7 cellular contexts compared by ENCODE assay signal in genomic region chr1:169892176-169892818, GRCh38. TPM values are rescaled to one million over a fixed set of nuclear protein-coding genes. Genes with fewer than 3 reads are reported as not detected.
A peak's percentile ranks its signal among the peaks of the same experiment; 100 is the strongest.
DNase-seq lines count a peak whose midpoint lies in the region; ATAC-seq and TF ChIP-seq lines count a peak whose summit lies in the region.

No MANE protein-coding gene starts in this region.

- DNase-seq in HFFc6: no peak
- DNase-seq in activated CD8-positive, alpha-beta T cell treated with anti-CD3 and anti-CD28 coated beads for 36 hours: no peak
- no peak for DNase-seq in stimulated activated naive CD8-positive, alpha-beta T cell treated with anti-CD3 and anti-CD28 coated beads, Interleukin-15, amount 100 ng/mL, for 72 hours
- DNase-seq in foreskin melanocyte: no peak

- no peak for ATAC-seq in activated CD8-positive, alpha-beta T cell treated with anti-CD3 and anti-CD28 coated beads for 36 hours
- no peak for ATAC-seq in stimulated activated naive CD8-positive, alpha-beta T cell treated with anti-CD3 and anti-CD28 coated beads, Interleukin-15, amount 100 ng/mL, for 72 hours
- no peak for ATAC-seq in GM18502 (IDR thresholded peaks at IDR 0.05; ENCODE audit: poor library complexity, unreplicated experiment)
- ATAC-seq in HG03469 (IDR thresholded peaks at IDR 0.05; ENCODE audit: unreplicated experiment): no peak

- intact Hi-C loops in activated CD8-positive, alpha-beta T cell treated with anti-CD3 and anti-CD28 coated beads for 36 hours (cut with micrococcal nuclease): loop anchor here (10.0 kb wide), 2 partner anchors 97 to 183 kb away; partner anchors contain the start of genes KIFAP3 and METTL18

- H3K4me3 Mint-ChIP-seq in HFFc6: peak overlapping the region; percentile 87
- H3K4me3 Mint-ChIP-seq in activated CD8-positive, alpha-beta T cell treated with anti-CD3 and anti-CD28 coated beads for 36 hours: peak overlapping the region; percentile 70
- peak overlapping the region; percentile 90 to 96 for H3K4me3 Mint-ChIP-seq in stimulated activated naive CD8-positive, alpha-beta T cell treated with anti-CD3 and anti-CD28 coated beads, Interleukin-15, amount 100 ng/mL, for 72 hours

- H3K9me3 Mint-ChIP-seq in HFFc6: no peaks in the 10 kb centered on the region
- no peaks in the 10 kb centered on the region for H3K9me3 Mint-ChIP-seq in activated CD8-positive, alpha-beta T cell treated with anti-CD3 and anti-CD28 coated beads for 36 hours
- peaks cover 0 to 5% of the 10 kb centered on the region in 2 donors for H3K9me3 Mint-ChIP-seq in stimulated activated naive CD8-positive, alpha-beta T cell treated with anti-CD3 and anti-CD28 coated beads, Interleukin-15, amount 100 ng/mL, for 72 hours

- POLR2A ChIA-PET in activated CD8-positive, alpha-beta T cell treated with anti-CD3 and anti-CD28 coated beads for 36 hours (lab: Charles Lee): interaction anchor here (0.9 to 2.8 kb wide), 5 partner anchors 10 to 1849 kb away, joined by 3 to 17 read pairs (median 5); partner anchors contain the start of gene METTL18

- CTCF ChIA-PET in activated CD8-positive, alpha-beta T cell treated with anti-CD3 and anti-CD28 coated beads for 36 hours (lab: Charles Lee): interaction anchor here (1.4 to 1.9 kb wide), 2 partner anchors 76 to 98 kb away, joined by 4 read pairs; partner anchors contain the start of gene METTL18

- H3K4me3 ChIP-seq in iPS-11a (ENCODE audit: low read depth, low read length): peak overlapping the region; percentile 75

- TF ChIP-seq CTCF in HFFc6 (IDR thresholded peaks at IDR 0.05): no peak
- no peak for TF ChIP-seq CTCF in activated CD8-positive, alpha-beta T cell treated with anti-CD3 and anti-CD28 coated beads for 36 hours (IDR thresholded peaks at IDR 0.05)

- no peaks in the 10 kb centered on the region for H3K36me3 Mint-ChIP-seq in HFFc6 (ENCODE audit: low read depth)
- peaks cover 16% of the 10 kb centered on the region for H3K36me3 Mint-ChIP-seq in activated CD8-positive, alpha-beta T cell treated with anti-CD3 and anti-CD28 coated beads for 36 hours (ENCODE audit: low read depth)

- peaks cover 41% of the 10 kb centered on the region for H3K4me1 Mint-ChIP-seq in HFFc6 (ENCODE audit: low read depth)
- peaks cover 44% of the 10 kb centered on the region for H3K4me1 Mint-ChIP-seq in activated CD8-positive, alpha-beta T cell treated with anti-CD3 and anti-CD28 coated beads for 36 hours (ENCODE audit: low read depth)
- peaks cover 58% of the 10 kb centered on the region for H3K4me1 Mint-ChIP-seq in stimulated activated naive CD8-positive, alpha-beta T cell treated with anti-CD3 and anti-CD28 coated beads, Interleukin-15, amount 100 ng/mL, for 72 hours

- peaks cover 7% of the 10 kb centered on the region for H3K27me3 Mint-ChIP-seq in HFFc6 (ENCODE audit: insufficient read depth)
- H3K27me3 Mint-ChIP-seq in activated CD8-positive, alpha-beta T cell treated with anti-CD3 and anti-CD28 coated beads for 36 hours: no peaks in the 10 kb centered on the region
- peaks cover 2% of the 10 kb centered on the region for H3K27me3 Mint-ChIP-seq in stimulated activated naive CD8-positive, alpha-beta T cell treated with anti-CD3 and anti-CD28 coated beads, Interleukin-15, amount 100 ng/mL, for 72 hours

- peak overlapping the region; percentile 82 for H3K27ac Mint-ChIP-seq in HFFc6
- peak overlapping the region; percentile 93 for H3K27ac Mint-ChIP-seq in activated CD8-positive, alpha-beta T cell treated with anti-CD3 and anti-CD28 coated beads for 36 hours
- peak overlapping the region; percentile 98 to 100 for H3K27ac Mint-ChIP-seq in stimulated activated naive CD8-positive, alpha-beta T cell treated with anti-CD3 and anti-CD28 coated beads, Interleukin-15, amount 100 ng/mL, for 72 hours

RNA-seq across cellular contexts. Expression of gene SCYL3, which starts 1.4 kb away (rescaled TPM):
- total RNA-seq in HFFc6 (2021; fragmentation: NEBNext Ultra II Directional; extraction: Animal tissue kit (Norgen Biotek cat#: 25700)): 1 to 10 TPM; 4.4 to 5.2 (median 4.7) TPM
- total RNA-seq in activated CD8-positive, alpha-beta T cell treated with anti-CD3 and anti-CD28 coated beads for 36 hours: 1 to 10 TPM; 7.7 to 8.4 TPM
